8 cellular contexts compared by ENCODE assay signal in the genomic region with DNA sequence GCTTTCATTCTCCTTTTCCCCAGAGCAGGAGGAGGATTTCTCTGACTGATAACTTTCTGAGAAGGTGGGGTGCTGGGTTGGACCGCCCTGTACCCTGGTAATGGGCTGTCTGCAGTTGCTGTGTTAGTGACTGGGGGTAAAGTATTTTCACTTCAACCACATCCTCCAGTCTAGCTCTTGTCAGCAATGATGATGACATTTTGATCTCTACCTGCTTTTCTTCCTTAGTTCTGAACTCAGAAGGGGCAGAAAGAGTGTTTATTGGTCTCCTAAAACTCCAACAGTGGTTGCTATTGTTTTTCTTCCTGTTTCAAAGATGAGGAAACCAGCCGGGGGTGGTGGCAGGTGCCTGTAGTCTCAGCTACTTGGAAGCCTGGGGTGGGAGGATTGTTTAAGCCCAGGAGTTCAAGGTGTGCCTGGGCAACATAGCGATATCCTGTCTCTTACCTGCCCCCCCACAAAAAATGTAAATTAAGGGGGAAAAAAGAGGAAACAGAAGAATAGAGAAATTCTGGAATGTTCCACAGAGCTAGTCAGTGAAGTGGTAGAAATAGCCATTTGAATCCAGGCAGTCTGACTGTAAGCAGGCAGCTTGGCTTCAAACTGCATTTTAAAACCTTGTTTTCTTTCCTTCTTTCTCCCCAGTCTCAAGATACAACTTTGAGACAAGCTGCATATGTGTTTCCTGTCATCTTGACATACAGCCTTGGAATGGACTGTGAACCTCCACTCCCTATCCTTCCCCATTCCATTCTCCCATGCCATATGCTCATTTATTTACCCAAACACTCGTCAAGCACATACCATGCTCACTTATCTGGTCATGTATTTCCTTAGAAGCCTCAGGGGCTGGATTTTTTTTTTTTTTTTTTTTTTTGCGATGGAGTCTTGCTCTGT. TPM values are rescaled to one million over a fixed set of nuclear protein-coding genes. Genes with fewer than 3 reads are reported as not detected.
DNase-seq lines count a peak whose midpoint lies in the region; ATAC-seq and TF ChIP-seq lines count a peak whose summit lies in the region.

No MANE protein-coding gene starts in this region.

- no peaks in the 10 kb centered on the region for H3K27me3 ChIP-seq in left ventricle myocardium inferior (ENCODE audit: low read depth)
- no peaks in the 10 kb centered on the region for H3K27me3 ChIP-seq in endodermal cell (ENCODE audit: control insufficient read depth, insufficient read depth, low read length, poor library complexity, severe bottlenecking)

- peaks cover 53% of the 10 kb centered on the region for H3K4me1 Mint-ChIP-seq in activated CD4-positive, alpha-beta T cell treated with anti-CD3 and anti-CD28 coated beads for 36 hours
- H3K4me1 Mint-ChIP-seq in endodermal cell: peaks cover 16% of the 10 kb centered on the region

- TF ChIP-seq CTCF in left ventricle myocardium inferior (IDR thresholded peaks at IDR 0.05; ENCODE audit: borderline replicate concordance) (no peak), endodermal cell (conservative IDR thresholded peaks at IDR 0.05) (no peak)

- H3K4me1 ChIP-seq in left ventricle myocardium inferior: peaks cover 69% of the 10 kb centered on the region
- peaks cover 5% of the 10 kb centered on the region for H3K4me1 ChIP-seq in endodermal cell (ENCODE audit: control insufficient read depth, insufficient read depth, low read length)

- no peak for ATAC-seq in Right ventricle myocardium inferior
- ATAC-seq in HG03521 (IDR thresholded peaks at IDR 0.05; ENCODE audit: unreplicated experiment): peak; percentile 29
- peak; percentile 63 for ATAC-seq in activated CD4-positive, alpha-beta T cell treated with anti-CD3 and anti-CD28 coated beads for 36 hours
- ATAC-seq in HG02970 (IDR thresholded peaks at IDR 0.05; ENCODE audit: low FRiP score, unreplicated experiment): no peak

- intact Hi-C loops in left ventricle myocardium inferior (cut with micrococcal nuclease): loop anchor here (10.0 kb wide), 1 partner anchor 229 kb away; a partner anchor contains a TSS
- intact Hi-C loops in Right ventricle myocardium inferior (cut with DNase I): no loop called here
- intact Hi-C loops in activated CD4-positive, alpha-beta T cell treated with anti-CD3 and anti-CD28 coated beads for 36 hours (cut with DNase I, micrococcal nuclease): loop anchor here (1.0 to 10.0 kb wide), 6 partner anchors 36 to 1929 kb away; a partner anchor contains a TSS

- H3K27ac Mint-ChIP-seq in activated CD4-positive, alpha-beta T cell treated with anti-CD3 and anti-CD28 coated beads for 36 hours: peak overlapping the region; percentile 99
- H3K27ac Mint-ChIP-seq in endodermal cell: peak overlapping the region; percentile 38

- H3K9me3 Mint-ChIP-seq in activated CD4-positive, alpha-beta T cell treated with anti-CD3 and anti-CD28 coated beads for 36 hours (ENCODE audit: low read depth): no peaks in the 10 kb centered on the region
- peaks cover 2% of the 10 kb centered on the region for H3K9me3 Mint-ChIP-seq in endodermal cell

- H3K27me3 Mint-ChIP-seq in activated CD4-positive, alpha-beta T cell treated with anti-CD3 and anti-CD28 coated beads for 36 hours: no peaks in the 10 kb centered on the region
- H3K27me3 Mint-ChIP-seq in endodermal cell (ENCODE audit: insufficient read depth): no peaks in the 10 kb centered on the region

- H3K27ac ChIP-seq in left ventricle myocardium inferior (replicated peaks) (peak overlapping the region; percentile 95), endodermal cell (ENCODE audit: low read depth, low read length) (no peak overlapping the region)

- H3K4me3 Mint-ChIP-seq in activated CD4-positive, alpha-beta T cell treated with anti-CD3 and anti-CD28 coated beads for 36 hours: no peak overlapping the region
- no peak overlapping the region for H3K4me3 Mint-ChIP-seq in endodermal cell

- no peak overlapping the region for H3K4me3 ChIP-seq in left ventricle myocardium inferior
- no peak overlapping the region for H3K4me3 ChIP-seq in endodermal cell (ENCODE audit: low read length)

- H3K36me3 ChIP-seq in left ventricle myocardium inferior (no peaks in the 10 kb centered on the region), endodermal cell (ENCODE audit: control insufficient read depth, insufficient read depth, low read length) (peaks cover 4% of the 10 kb centered on the region)

- POLR2A ChIA-PET in activated CD4-positive, alpha-beta T cell treated with anti-CD3 and anti-CD28 coated beads for 36 hours (lab: Charles Lee): interaction anchor here (0.6 to 1.4 kb wide), 3 partner anchors 9 to 363 kb away, joined by 3 to 15 read pairs (median 12); no protein-coding TSS in a partner anchor

- no peaks in the 10 kb centered on the region for H3K9me3 ChIP-seq in left ventricle myocardium inferior (replicated peaks)
- H3K9me3 ChIP-seq in endodermal cell (ENCODE audit: control insufficient read depth, low read length): no peaks in the 10 kb centered on the region

- no peak for DNase-seq in left ventricle myocardium inferior
- DNase-seq in Right ventricle myocardium inferior (ENCODE audit: missing footprints): no peak
- peak; percentile 74 for DNase-seq in activated CD4-positive, alpha-beta T cell treated with anti-CD3 and anti-CD28 coated beads for 36 hours
- peak; percentile 77 for DNase-seq in endodermal cell
- peak; percentile 41 for DNase-seq in stimulated activated CD4-positive, alpha-beta T cell treated with anti-CD3 and anti-CD28 coated beads, Interleukin-4, amount 100 ng/mL, for 1 hour
- no peak for DNase-seq in NCI-H1417 treated with DMSO at 0.1 percent for 48 hours (lab: John Stamatoyannopoulos, UW)

- peaks cover 6% of the 10 kb centered on the region for H3K36me3 Mint-ChIP-seq in activated CD4-positive, alpha-beta T cell treated with anti-CD3 and anti-CD28 coated beads for 36 hours (ENCODE audit: low read depth)
- peaks cover 2% of the 10 kb centered on the region for H3K36me3 Mint-ChIP-seq in endodermal cell (ENCODE audit: low read depth)

- CTCF ChIA-PET in activated CD4-positive, alpha-beta T cell treated with anti-CD3 and anti-CD28 coated beads for 36 hours (lab: Charles Lee): interaction anchor here (0.6 to 4.7 kb wide), 11 partner anchors 10 to 1724 kb away, joined by 3 to 51 read pairs (median 3); no protein-coding TSS in a partner anchor

- 63 to 69% methylated on average over 2 to 5 of the region's 5 CpGs for WGBS in endodermal cell (ENCODE audit: insufficient coverage in 1 of 2, insufficient read length in 1 of 2), 2 experiments

- no peak overlapping the region for H3K9ac ChIP-seq in endodermal cell (ENCODE audit: extremely low read depth, low read length, poor library complexity, severe bottlenecking)

RNA-seq across cellular contexts. Expression of a gene that starts 3.3 kb away (rescaled TPM):
- 18.3 TPM for total RNA-seq in left ventricle myocardium inferior
- 23.6 TPM for total RNA-seq in Right ventricle myocardium inferior
- total RNA-seq in activated CD4-positive, alpha-beta T cell treated with anti-CD3 and anti-CD28 coated beads for 36 hours: 10 to 100 TPM; 49.2 to 69.4 TPM
- total RNA-seq in endodermal cell: 10 to 100 TPM; 36.9 to 38.0 TPM
- 32.4 TPM for polyA plus RNA-seq in endodermal cell (2013, experiment 1 of 2)
- 33.4 TPM for polyA plus RNA-seq in endodermal cell (2013, experiment 2 of 2)

Comparison
In these comparisons a context has a peak if more than half of its experiments do, and no peak if none do; other contexts are left out.
1. DNase-seq: peak in activated CD4-positive, alpha-beta T cell treated with anti-CD3 and anti-CD28 coated beads for 36 hours (single experiment), endodermal cell (single experiment) and stimulated activated CD4-positive, alpha-beta T cell treated with anti-CD3 and anti-CD28 coated beads, Interleukin-4, amount 100 ng/mL, for 1 hour (single experiment); none in left ventricle myocardium inferior (single experiment), Right ventricle myocardium inferior (single experiment) and NCI-H1417 treated with DMSO at 0.1 percent for 48 hours (single experiment).
2. ATAC-seq: peak in HG03521 (single experiment) and activated CD4-positive, alpha-beta T cell treated with anti-CD3 and anti-CD28 coated beads for 36 hours (single experiment); none in Right ventricle myocardium inferior (single experiment) and HG02970 (single experiment).